8 cellular contexts compared by ENCODE assay signal in genomic region chr5:132962429-132962928, GRCh38. TPM values are rescaled to one million over a fixed set of nuclear protein-coding genes. Genes with fewer than 3 reads are reported as not detected.
A peak's percentile ranks its signal among the peaks of the same experiment; 100 is the strongest.
DNase-seq lines count a peak whose midpoint lies in the region; ATAC-seq and TF ChIP-seq lines count a peak whose summit lies in the region.

No MANE protein-coding gene starts in this region.

- peak overlapping the region; percentile 16 for H3K18ac ChIP-seq in mesendoderm (ENCODE audit: low read length)

- H4K5ac ChIP-seq in mesendoderm (ENCODE audit: low read length) = peak overlapping the region; percentile 64

- ATAC-seq in T-helper 17 cell = no peak
- ATAC-seq in GM18861 (IDR thresholded peaks at IDR 0.05; ENCODE audit: unreplicated experiment) = no peak

- peaks cover 21% of the 10 kb centered on the region for H3K4me1 Mint-ChIP-seq in activated CD4-positive, alpha-beta T cell treated with anti-CD3 and anti-CD28 coated beads, Interleukin-2, amount 10 ng/mL, durations not matched to agents 24 days and 14 days
- H3K4me1 Mint-ChIP-seq in T-helper 17 cell = peaks cover 22% of the 10 kb centered on the region
- peaks cover 2% of the 10 kb centered on the region for H3K4me1 Mint-ChIP-seq in endodermal cell

- no peaks in the 10 kb centered on the region for H3K27me3 Mint-ChIP-seq in activated CD4-positive, alpha-beta T cell treated with anti-CD3 and anti-CD28 coated beads, Interleukin-2, amount 10 ng/mL, durations not matched to agents 24 days and 14 days
- no peaks in the 10 kb centered on the region for H3K27me3 Mint-ChIP-seq in T-helper 17 cell
- no peaks in the 10 kb centered on the region for H3K27me3 Mint-ChIP-seq in endodermal cell (ENCODE audit: insufficient read depth)

- H3K79me2 ChIP-seq in mesendoderm (ENCODE audit: control insufficient read depth, insufficient read depth, low read length) = peaks cover 44% of the 10 kb centered on the region

- H3K27ac ChIP-seq in endodermal cell (ENCODE audit: low read depth, low read length) = peak overlapping the region; percentile 96
- H3K27ac ChIP-seq in mesendoderm (ENCODE audit: low read depth, low read length) = peak overlapping the region; percentile 92
- H3K27ac ChIP-seq in tibial nerve = peak overlapping the region; percentile 93 to 100 (median 98)

- peak overlapping the region; percentile 36 for H2BK5ac ChIP-seq in mesendoderm (ENCODE audit: low read length)

- no peak overlapping the region for H2BK120ac ChIP-seq in mesendoderm (ENCODE audit: low read depth, low read length)

- H3K23ac ChIP-seq in mesendoderm (ENCODE audit: low read length) = no peak overlapping the region

- H3K4me3 ChIP-seq in endodermal cell (ENCODE audit: low read length) = peak overlapping the region; percentile 98
- H3K4me3 ChIP-seq in mesendoderm (ENCODE audit: low read length) = peak overlapping the region; percentile 99
- peak overlapping the region; percentile 75 to 99 (median 91) for H3K4me3 ChIP-seq in tibial nerve

- H4K8ac ChIP-seq in mesendoderm (ENCODE audit: low read depth, low read length) = no peak overlapping the region

- H3K36me3 ChIP-seq in endodermal cell (ENCODE audit: control insufficient read depth, insufficient read depth, low read length) = peaks cover 25% of the 10 kb centered on the region
- H3K36me3 ChIP-seq in mesendoderm (ENCODE audit: control insufficient read depth, insufficient read depth, low read length) = no peaks in the 10 kb centered on the region
- peaks cover 0 to 2% (median 0%) of the 10 kb centered on the region in 3 donors for H3K36me3 ChIP-seq in tibial nerve

- H3K56ac ChIP-seq in mesendoderm (ENCODE audit: low read length) = peak overlapping the region; percentile 99

- TF ChIP-seq EP300 in tibial nerve (IDR thresholded peaks at IDR 0.05) = peak; percentile 10 to 86

- H3K9me3 ChIP-seq in T-helper 17 cell (ENCODE audit: control insufficient read depth, low read length, poor library complexity, severe bottlenecking) (no peaks in the 10 kb centered on the region), endodermal cell (ENCODE audit: control insufficient read depth, low read length) (no peaks in the 10 kb centered on the region), tibial nerve (no peaks in the 10 kb centered on the region)

- H3K9me3 Mint-ChIP-seq in activated CD4-positive, alpha-beta T cell treated with anti-CD3 and anti-CD28 coated beads, Interleukin-2, amount 10 ng/mL, durations not matched to agents 24 days and 14 days = no peaks in the 10 kb centered on the region
- H3K9me3 Mint-ChIP-seq in endodermal cell = no peaks in the 10 kb centered on the region

- peak overlapping the region; percentile 92 for H3K4me3 Mint-ChIP-seq in activated CD4-positive, alpha-beta T cell treated with anti-CD3 and anti-CD28 coated beads, Interleukin-2, amount 10 ng/mL, durations not matched to agents 24 days and 14 days
- H3K4me3 Mint-ChIP-seq in T-helper 17 cell (peak overlapping the region; percentile 91), endodermal cell (peak overlapping the region; percentile 97)

- H3K27me3 ChIP-seq in endodermal cell (ENCODE audit: control insufficient read depth, insufficient read depth, low read length, poor library complexity, severe bottlenecking) = no peaks in the 10 kb centered on the region
- no peaks in the 10 kb centered on the region for H3K27me3 ChIP-seq in mesendoderm (ENCODE audit: insufficient read depth, low read length, poor library complexity)
- no peaks in the 10 kb centered on the region for H3K27me3 ChIP-seq in tibial nerve

- TF ChIP-seq POLR2A in tibial nerve (IDR thresholded peaks at IDR 0.05) = peak in 1 of 2 donors; percentile 50

- H3K4ac ChIP-seq in mesendoderm (ENCODE audit: low read depth, low read length) = no peak overlapping the region

- H2AK5ac ChIP-seq in mesendoderm (ENCODE audit: low read length) = no peak overlapping the region

- no peak overlapping the region for H2BK15ac ChIP-seq in mesendoderm (replicated peaks; ENCODE audit: low read depth)

- no peaks in the 10 kb centered on the region for H3K79me1 ChIP-seq in mesendoderm (ENCODE audit: low read length)

- H3K4me1 ChIP-seq in endodermal cell (ENCODE audit: control insufficient read depth, insufficient read depth, low read length) (no peaks in the 10 kb centered on the region), mesendoderm (ENCODE audit: control insufficient read depth, low read depth, low read length) (no peaks in the 10 kb centered on the region), tibial nerve (peaks cover 0 to 28% (median 25%) of the 10 kb centered on the region in 4 donors)

- H3K4me2 ChIP-seq in mesendoderm (ENCODE audit: low read length) = peak overlapping the region; percentile 85

- WGBS in endodermal cell (ENCODE audit: insufficient coverage in 1 of 2, insufficient read length in 1 of 2), 2 experiments = 0 to 1% methylated on average over 8 to 15 of the region's 18 CpGs
- WGBS in mesendoderm (ENCODE audit: extremely low coverage, insufficient coverage, low lambda C conversion rate) = no CpG with 5 or more reads among the region's 18 CpGs
- 0 to 1% methylated on average over 18 of the region's 18 CpGs for WGBS in tibial nerve, 2 donors

- peaks cover 9% of the 10 kb centered on the region for H3K36me3 Mint-ChIP-seq in activated CD4-positive, alpha-beta T cell treated with anti-CD3 and anti-CD28 coated beads, Interleukin-2, amount 10 ng/mL, durations not matched to agents 24 days and 14 days (ENCODE audit: low read depth)
- H3K36me3 Mint-ChIP-seq in T-helper 17 cell (ENCODE audit: low read depth) (no peaks in the 10 kb centered on the region), endodermal cell (ENCODE audit: low read depth) (peaks cover 27% of the 10 kb centered on the region)

- DNase-seq in activated CD4-positive, alpha-beta T cell treated with anti-CD3 and anti-CD28 coated beads, Interleukin-2, amount 10 ng/mL, durations not matched to agents 24 days and 14 days = peak; percentile 69
- DNase-seq in activated CD4-positive, alpha-beta T cell treated with anti-CD3 and anti-CD28 coated beads, Interleukin-2, amount 50 U/mL, for 1 hour = no peak
- DNase-seq in NCI-H1105 (lab: John Stamatoyannopoulos, UW) (peak; percentile 2), T-helper 17 cell (no peak), endodermal cell (peak; percentile 55), mesendoderm (peak; percentile 83), tibial nerve (ENCODE audit: low spot score in 2 of 2) (peak in 1 of 2 donors; percentile 30)

- intact Hi-C loops in activated CD4-positive, alpha-beta T cell treated with anti-CD3 and anti-CD28 coated beads, Interleukin-2, amount 10 ng/mL, durations not matched to agents 24 days and 14 days (cut with micrococcal nuclease) = no loop called here

- peak overlapping the region; percentile 93 for H3K27ac Mint-ChIP-seq in activated CD4-positive, alpha-beta T cell treated with anti-CD3 and anti-CD28 coated beads, Interleukin-2, amount 10 ng/mL, durations not matched to agents 24 days and 14 days
- H3K27ac Mint-ChIP-seq in T-helper 17 cell (peak overlapping the region; percentile 92), endodermal cell (peak overlapping the region; percentile 100)

- TF ChIP-seq CTCF in endodermal cell (conservative IDR thresholded peaks at IDR 0.05) (no peak), tibial nerve (IDR thresholded peaks at IDR 0.05) (no peak)

- peak overlapping the region; percentile 100 for H3K9ac ChIP-seq in endodermal cell (ENCODE audit: extremely low read depth, low read length, poor library complexity, severe bottlenecking)
- peak overlapping the region; percentile 99 for H3K9ac ChIP-seq in mesendoderm (ENCODE audit: low read length)

RNA-seq across cellular contexts. Expression of gene AFF4, which starts 1.0 kb away (rescaled TPM):
- 32.3 and 32.7 TPM in 2 replicates for total RNA-seq in activated CD4-positive, alpha-beta T cell treated with anti-CD3 and anti-CD28 coated beads, Interleukin-2, amount 10 ng/mL, durations not matched to agents 24 days and 14 days
- total RNA-seq in T-helper 17 cell = 10 to 100 TPM; 69.2 to 74.6 TPM
- total RNA-seq in endodermal cell = 100 to 1,000 TPM; 107 to 108 TPM
- 57.1 TPM for polyA plus RNA-seq in endodermal cell (2013, experiment 1 of 2)
- polyA plus RNA-seq in endodermal cell (2013, experiment 2 of 2) = 64.4 TPM
- polyA plus RNA-seq in mesendoderm (2013, experiment 1 of 2) = 41.6 TPM
- polyA plus RNA-seq in mesendoderm (2013, experiment 2 of 2) = 40.5 TPM
- 10 to 100 TPM; 70.5 to 85.3 (median 73.2) TPM for total RNA-seq in tibial nerve

Comparison
In these comparisons a context has a peak if more than half of its experiments do, and no peak if none do; other contexts are left out.
1. DNase-seq: peak in activated CD4-positive, alpha-beta T cell treated with anti-CD3 and anti-CD28 coated beads, Interleukin-2, amount 10 ng/mL, durations not matched to agents 24 days and 14 days (single experiment), NCI-H1105 (single experiment), endodermal cell (single experiment) and mesendoderm (single experiment); none in activated CD4-positive, alpha-beta T cell treated with anti-CD3 and anti-CD28 coated beads, Interleukin-2, amount 50 U/mL, for 1 hour (single experiment) and T-helper 17 cell (0 of 3).
2. Peak in every context shown above with its lines, with median percentiles within 50 percentile points of each other: H3K27ac Mint-ChIP-seq, H3K4me3 Mint-ChIP-seq, H3K27ac ChIP-seq and H3K4me3 ChIP-seq.